Comparison of ENCODE assay signal across 26 cellular contexts in the genomic region with DNA sequence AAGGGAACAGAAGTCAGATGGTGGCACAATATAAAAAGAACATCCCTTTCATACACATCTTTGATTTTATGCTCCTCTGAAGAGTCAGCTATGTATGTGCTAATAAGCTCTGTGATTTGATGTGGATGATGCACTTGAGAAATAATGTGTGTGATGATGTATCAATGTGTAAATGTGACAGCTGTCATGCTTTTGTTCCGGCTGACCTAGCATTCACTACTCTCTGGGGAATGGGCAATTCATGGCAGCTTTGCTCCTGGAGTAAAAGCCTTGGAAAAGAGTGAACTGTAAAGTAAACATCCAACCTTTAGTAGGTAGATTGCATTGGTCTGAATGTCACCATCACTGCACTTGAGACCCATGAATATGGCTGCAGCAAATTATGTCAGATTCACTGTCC.
A peak's percentile ranks its signal among the peaks of the same experiment; 100 is the strongest.
DNase-seq lines count a peak whose midpoint lies in the region; FAIRE-seq and TF ChIP-seq lines count a peak whose summit lies in the region.
"Had no signal": no experiment of that assay in that cellular context is flagged by ENCODE, and none has a peak within 500 bp of the region (broad histone marks: within the 10 kb centered on the region; RNA-seq: fewer than 3 reads in every experiment).

No MANE protein-coding gene starts in this region.

- no peaks in the 10 kb centered on the region for H3K9me3 ChIP-seq in neural cell (ENCODE audit: low read length)
- no peaks in the 10 kb centered on the region for H3K9me3 ChIP-seq in kidney (ENCODE audit: control insufficient read depth in 1 of 2, low read length in 2 of 2)
- no peaks in the 10 kb centered on the region for H3K9me3 ChIP-seq in colonic mucosa
- H3K9me3 ChIP-seq: Caco-2, spleen, testis had no signal

- no peak overlapping the region for H2AFZ ChIP-seq in neural cell (ENCODE audit: low read depth, low read length)

- H3F3A ChIP-seq in neural cell (ENCODE audit: insufficient read depth, low read length, poor library complexity, severe bottlenecking), result peaks cover 10% of the 10 kb centered on the region

- H3K79me2 ChIP-seq in neural cell (replicated peaks; ENCODE audit: insufficient read depth, low read length), result no peaks in the 10 kb centered on the region

- intact Hi-C loops in kidney (cut with DNase I), result no loop called here
- intact Hi-C loops in colonic mucosa (cut with DNase I), result no loop called here

- TF ChIP-seq POLR2A in erythroblast (IDR thresholded peaks at IDR 0.05; ENCODE audit: low read length), result no peak

- no peak overlapping the region for H3K4me2 ChIP-seq in neural cell (ENCODE audit: low read length)

- H3K36me3 ChIP-seq in neural cell (ENCODE audit: insufficient read depth, low read length) (peaks cover 26% of the 10 kb centered on the region), kidney (ENCODE audit: control insufficient read depth in 1 of 2, insufficient read depth in 2 of 2, low read length in 2 of 2) (no peaks in the 10 kb centered on the region), colonic mucosa (no peaks in the 10 kb centered on the region)
- H3K36me3 ChIP-seq: spleen had no signal

- no peak for FAIRE-seq in kidney (lab: Jason Lieb, UNC)
- FAIRE-seq: astrocyte, GM19239, H1 had no signal

- peak; percentile 21 for DNase-seq in NCI-H128 (lab: John Stamatoyannopoulos, UW; ENCODE audit: unreplicated experiment)
- peak; percentile 93 for DNase-seq in NCI-H187 treated with DMSO at 0.1 percent for 48 hours (lab: John Stamatoyannopoulos, UW)
- DNase-seq in NCI-H446 treated with DMSO at 0.1 percent for 48 hours (lab: John Stamatoyannopoulos, UW), result peak; percentile 60
- no peak for DNase-seq in kidney
- DNase-seq in colonic mucosa, result no peak
- no peak for DNase-seq in erythroblast (lab: John Stamatoyannopoulos, UW)
- DNase-seq in NCI-H1092 (lab: John Stamatoyannopoulos, UW), result no peak
- DNase-seq: activated CD4-positive, alpha-beta T cell treated with anti-CD3 and anti-CD28 coated beads, Interleukin-2, amount 50 U/mL, for 1 hour; activated CD4-positive, CD25-positive, alpha-beta regulatory T cell; activated gamma-delta T cell; activated naive CD8-positive, alpha-beta T cell treated with anti-CD3 and anti-CD28 coated beads, Interleukin-2, amount 10 ng/mL, durations not matched to agents 7 days and 5 days; activated T-cell treated with anti-CD3 and anti-CD28 coated beads, Interleukin-2, amount 50 U/mL, for 24 hours; Caco-2; foreskin melanocyte; kidney glomerular epithelial cell; NCI-H146; posterior cingulate gyrus; right cardiac atrium; spleen; stimulated activated CD8-positive, alpha-beta memory T cell treated with anti-CD3 and anti-CD28 coated beads, Interleukin-4, amount 100 ng/mL, for 48 hours; testis had no signal

- H3K27me3 ChIP-seq in neural cell (ENCODE audit: insufficient read depth, low read depth, low read length) (no peaks in the 10 kb centered on the region), colonic mucosa (no peaks in the 10 kb centered on the region)
- H3K27me3 ChIP-seq: spleen, testis had no signal

- peak; percentile 99 for TF ChIP-seq EP300 in neural cell (conservative IDR thresholded peaks at IDR 0.05; ENCODE audit: poor library complexity, severe bottlenecking)

- H3K9me2 ChIP-seq in neural cell (ENCODE audit: insufficient read depth, low read length), result no peaks in the 10 kb centered on the region

- no peak for TF ChIP-seq CTCF in neural cell (IDR thresholded peaks at IDR 0.05; ENCODE audit: poor library complexity, severe bottlenecking)
- no peak for TF ChIP-seq CTCF in kidney (IDR thresholded peaks at IDR 0.05; ENCODE audit: borderline replicate concordance, extremely low read depth, insufficient read depth)
- TF ChIP-seq CTCF in colonic mucosa (IDR thresholded peaks at IDR 0.05), result no peak

- TF ChIP-seq RAD21 in neural cell (conservative IDR thresholded peaks at IDR 0.05), result peak; percentile 49

- no peaks in the 10 kb centered on the region for H4K20me1 ChIP-seq in neural cell (ENCODE audit: insufficient read depth)

- H3K27ac ChIP-seq in neural cell (ENCODE audit: low read length) (peak overlapping the region; percentile 94), kidney (ENCODE audit: low read depth in 2 of 2, low read length in 2 of 2) (no peak overlapping the region), colonic mucosa (no peak overlapping the region)
- H3K27ac ChIP-seq: C4-2B, spleen, testis had no signal

- H3K4me1 ChIP-seq in kidney (ENCODE audit: control insufficient read depth in 1 of 2, insufficient read depth in 1 of 2, low read depth in 1 of 2, low read length in 2 of 2) (no peaks in the 10 kb centered on the region), colonic mucosa (no peaks in the 10 kb centered on the region)
- H3K4me1 ChIP-seq: Caco-2, spleen, testis had no signal

- H3K4me3 ChIP-seq in neural cell (ENCODE audit: low read length), result peak overlapping the region; percentile 35
- no peak overlapping the region for H3K4me3 ChIP-seq in kidney (ENCODE audit: low read length in 2 of 2)
- no peak overlapping the region for H3K4me3 ChIP-seq in colonic mucosa
- H3K4me3 ChIP-seq: spleen, testis had no signal

- peak overlapping the region; percentile 54 for H3K9ac ChIP-seq in neural cell (ENCODE audit: low read length)
- H3K9ac ChIP-seq in kidney (ENCODE audit: low read length in 2 of 2), result no peak overlapping the region
- H3K9ac ChIP-seq in colonic mucosa (ENCODE audit: low read depth in 2 of 2, low read length in 2 of 2), result no peak overlapping the region

TF ChIP-seq in neural cell, 6 proteins besides CTCF, POLR2A, EP300 and RAD21:
- TF ChIP-seq POLR2AphosphoS5 (IDR thresholded peaks at IDR 0.05) (peak; percentile 99), EZH2 (IDR thresholded peaks at IDR 0.05; ENCODE audit: borderline replicate concordance, insufficient read depth, low read length, poor library complexity, severe bottlenecking) (no peak), MXI1 (conservative IDR thresholded peaks at IDR 0.05; ENCODE audit: poor library complexity, severe bottlenecking) (peak; percentile 24), SMC3 (conservative IDR thresholded peaks at IDR 0.05; ENCODE audit: poor library complexity) (peak; percentile 48), TAF1 (IDR thresholded peaks at IDR 0.05; ENCODE audit: low read depth) (no peak), REST (IDR thresholded peaks at IDR 0.05; ENCODE audit: borderline replicate concordance) (peak; percentile 94)

Comparison
In these comparisons a context has a peak if more than half of its experiments do, and no peak if none do; other contexts are left out.
1. DNase-seq: peak in NCI-H128 (single experiment), NCI-H187 treated with DMSO at 0.1 percent for 48 hours (single experiment) and NCI-H446 treated with DMSO at 0.1 percent for 48 hours (single experiment); none in kidney (single experiment), colonic mucosa (single experiment), erythroblast (0 of 2) and NCI-H1092 (single experiment).